Comparison of ENCODE assay signal across 39 cellular contexts in the genomic region with DNA sequence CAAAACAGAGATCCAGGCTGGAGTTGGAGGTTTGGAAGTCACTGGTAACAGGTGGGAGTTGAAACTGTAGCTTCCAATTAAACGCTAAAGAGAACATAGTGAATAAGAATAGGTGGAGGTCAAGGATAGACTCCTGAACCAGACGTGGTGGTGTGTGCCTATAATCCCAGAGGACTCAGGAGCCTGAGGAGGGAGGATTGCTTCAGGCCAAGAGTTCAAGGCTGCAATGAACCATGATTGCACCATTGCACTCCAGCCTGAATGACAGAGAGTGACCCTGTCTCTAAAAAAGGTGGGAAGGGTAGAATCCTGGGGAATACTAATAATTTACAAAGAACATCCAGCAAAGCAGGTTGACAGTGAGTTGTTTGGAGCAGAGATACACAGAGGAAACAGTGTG. TPM values are rescaled to one million over a fixed set of nuclear protein-coding genes. Genes with fewer than 3 reads are reported as not detected.
"Had no signal": no experiment of that assay in that cellular context is flagged by ENCODE, and none has a peak within 500 bp of the region (broad histone marks: within the 10 kb centered on the region; RNA-seq: fewer than 3 reads in every experiment).

No MANE protein-coding gene starts in this region.

- H3K36me3 ChIP-seq: adrenal gland, ascending aorta, brain microvascular endothelial cell, breast epithelium, cardiac muscle cell had no signal

- FAIRE-seq: astrocyte, bronchial epithelial cell had no signal

- H3K27ac Mint-ChIP-seq: activated naive CD4-positive, alpha-beta T cell treated with anti-CD3 and anti-CD28 coated beads for 36 hours; activated naive CD4-positive, alpha-beta T cell treated with anti-CD3 and anti-CD28 coated beads, Interleukin-2, amount 10 ng/mL, durations not matched to agents 7 days and 5 days; activated naive CD4-positive, alpha-beta T cell treated with anti-CD3 and anti-CD28 coated beads, Interleukin-2, amount 50 U/mL, for 24 hours; activated naive CD4-positive, alpha-beta T cell treated with anti-CD3 and anti-CD28 coated beads, Interleukin-2, amount 50 U/mL, for 72 hours; activated naive CD8-positive, alpha-beta T cell; activated naive CD8-positive, alpha-beta T cell treated with anti-CD3 and anti-CD28 coated beads for 36 hours; activated naive CD8-positive, alpha-beta T cell treated with anti-CD3 and anti-CD28 coated beads, Interleukin-2, amount 10 ng/mL, durations not matched to agents 7 days and 5 days; activated naive CD8-positive, alpha-beta T cell treated with anti-CD3 and anti-CD28 coated beads, Interleukin-2, amount 50 U/mL, for 24 hours; activated T-cell treated with anti-CD3 and anti-CD28 coated beads, Interleukin-2, amount 50 U/mL, for 24 hours; activated T-cell treated with anti-CD3 and anti-CD28 coated beads, Interleukin-2, amount 50 U/mL, for 72 hours; activated T-helper 1 cell treated with anti-CD3 and anti-CD28 coated beads, Interleukin-12 subunit alpha, Interleukin-12 subunit beta, Interleukin-2, Interleukin-4 antibody, amounts not matched to agents 30 ng/mL and 10 ng/mL and 1 ng/mL, durations not matched to agents 14 hours and 24 hours and 36 hours; activated T-helper 17 cell treated with anti-CD3 and anti-CD28 coated beads, Interleukin-2, amount 50 U/mL, for 72 hours; activated T-helper 2 cell treated with anti-CD3 and anti-CD28 coated beads, Interferon-gamma antibody, Interleukin-2, Interleukin-4, amounts not matched to agents 10 μg/mL and 5 μg/mL and 100 μg/mL, durations not matched to agents 14 hours and 24 hours and 36 hours had no signal

- H3K36me3 Mint-ChIP-seq: activated naive CD4-positive, alpha-beta T cell treated with anti-CD3 and anti-CD28 coated beads, Interleukin-2, amount 10 ng/mL, durations not matched to agents 7 days and 5 days; activated naive CD4-positive, alpha-beta T cell treated with anti-CD3 and anti-CD28 coated beads, Interleukin-2, amount 50 U/mL, for 24 hours; activated naive CD4-positive, alpha-beta T cell treated with anti-CD3 and anti-CD28 coated beads, Interleukin-2, amount 50 U/mL, for 72 hours; activated naive CD8-positive, alpha-beta T cell; activated naive CD8-positive, alpha-beta T cell treated with anti-CD3 and anti-CD28 coated beads for 36 hours; activated naive CD8-positive, alpha-beta T cell treated with anti-CD3 and anti-CD28 coated beads, Interleukin-2, amount 10 ng/mL, durations not matched to agents 7 days and 5 days had no signal

- DNase-seq: activated effector memory CD4-positive, alpha-beta T cell treated with anti-CD3 and anti-CD28 coated beads, Interleukin-2, amount 50 U/mL, for 16 hours; activated effector memory CD4-positive, alpha-beta T cell treated with Interleukin-2 at 50 U/mL for 16 hours; activated gamma-delta T cell; activated gamma-delta T cell treated with Interleukin-2 at 50 U/mL for 16 hours; activated naive CD4-positive, alpha-beta T cell; activated naive CD4-positive, alpha-beta T cell treated with anti-CD3 and anti-CD28 coated beads for 36 hours; activated naive CD4-positive, alpha-beta T cell treated with anti-CD3 and anti-CD28 coated beads, Interleukin-2, amount 10 ng/mL, durations not matched to agents 7 days and 5 days; activated naive CD4-positive, alpha-beta T cell treated with anti-CD3 and anti-CD28 coated beads, Interleukin-2, amount 50 U/mL, for 16 hours; activated naive CD4-positive, alpha-beta T cell treated with Interleukin-2 at 50 U/mL for 16 hours; activated naive CD8-positive, alpha-beta T cell treated with anti-CD3 and anti-CD28 coated beads for 36 hours; activated naive CD8-positive, alpha-beta T cell treated with anti-CD3 and anti-CD28 coated beads, Interleukin-2, amount 10 ng/mL, durations not matched to agents 7 days and 5 days; activated naive CD8-positive, alpha-beta T cell treated with anti-CD3 and anti-CD28 coated beads, Interleukin-2, amount 50 U/mL, for 24 hours; activated T-cell treated with anti-CD3 and anti-CD28 coated beads, Interleukin-2, amount 50 U/mL, for 1 hour; activated T-cell treated with anti-CD3 and anti-CD28 coated beads, Interleukin-2, amount 50 U/mL, for 24 hours; activated T-cell treated with anti-CD3 and anti-CD28 coated beads, Interleukin-2, amount 50 U/mL, for 4 hours; activated T-cell treated with anti-CD3 and anti-CD28 coated beads, Interleukin-2, amount 50 U/mL, for 48 hours; activated T-cell treated with anti-CD3 and anti-CD28 coated beads, Interleukin-2, amount 50 U/mL, for 72 hours; adrenal gland; amniotic stem cell; aorta; body of pancreas; brain microvascular endothelial cell; central memory CD4-positive, alpha-beta T cell; cerebellar nuclear complex had no signal

- H3K27ac ChIP-seq: adrenal gland, ascending aorta, body of pancreas, brain microvascular endothelial cell, cardiac muscle cell had no signal

- H3K4me1 ChIP-seq: adrenal gland, ascending aorta, body of pancreas, breast epithelium had no signal

- H3K4me1 Mint-ChIP-seq: activated naive CD4-positive, alpha-beta T cell treated with anti-CD3 and anti-CD28 coated beads, Interleukin-2, amount 10 ng/mL, durations not matched to agents 7 days and 5 days; activated naive CD4-positive, alpha-beta T cell treated with anti-CD3 and anti-CD28 coated beads, Interleukin-2, amount 50 U/mL, for 24 hours; activated naive CD8-positive, alpha-beta T cell treated with anti-CD3 and anti-CD28 coated beads for 36 hours; activated naive CD8-positive, alpha-beta T cell treated with anti-CD3 and anti-CD28 coated beads, Interleukin-2, amount 10 ng/mL, durations not matched to agents 7 days and 5 days; activated naive CD8-positive, alpha-beta T cell treated with anti-CD3 and anti-CD28 coated beads, Interleukin-2, amount 50 U/mL, for 24 hours; activated T-helper 17 cell treated with anti-CD3 and anti-CD28 coated beads, Interleukin-2, amount 50 U/mL, for 72 hours; central memory CD8-positive, alpha-beta T cell had no signal

- H3K4me3 ChIP-seq: adrenal gland, ascending aorta, body of pancreas, cardiac muscle cell had no signal

- H3K27me3 ChIP-seq: adrenal gland, ascending aorta, body of pancreas, brain microvascular endothelial cell, breast epithelium had no signal

- ATAC-seq: activated naive CD4-positive, alpha-beta T cell treated with anti-CD3 and anti-CD28 coated beads, Interleukin-2, amount 50 U/mL, for 72 hours; activated naive CD8-positive, alpha-beta T cell treated with anti-CD3 and anti-CD28 coated beads, Interleukin-2, amount 50 U/mL, for 24 hours; activated T-cell treated with anti-CD3 and anti-CD28 coated beads, Interleukin-2, amount 50 U/mL, for 4 hours; activated T-cell treated with anti-CD3 and anti-CD28 coated beads, Interleukin-2, amount 50 U/mL, for 72 hours; activated T-helper 17 cell treated with anti-CD3 and anti-CD28 coated beads, Interleukin-2, amount 50 U/mL, for 72 hours; body of pancreas had no signal

- H3K9me3 Mint-ChIP-seq: activated naive CD4-positive, alpha-beta T cell treated with anti-CD3 and anti-CD28 coated beads for 36 hours; activated naive CD4-positive, alpha-beta T cell treated with anti-CD3 and anti-CD28 coated beads, Interleukin-2, amount 50 U/mL, for 72 hours; activated naive CD8-positive, alpha-beta T cell treated with anti-CD3 and anti-CD28 coated beads for 36 hours; activated naive CD8-positive, alpha-beta T cell treated with anti-CD3 and anti-CD28 coated beads, Interleukin-2, amount 10 ng/mL, durations not matched to agents 7 days and 5 days; activated naive CD8-positive, alpha-beta T cell treated with anti-CD3 and anti-CD28 coated beads, Interleukin-2, amount 50 U/mL, for 24 hours; activated T-cell treated with anti-CD3 and anti-CD28 coated beads, Interleukin-2, amount 50 U/mL, for 24 hours; activated T-helper 1 cell treated with anti-CD3 and anti-CD28 coated beads, Interleukin-12 subunit alpha, Interleukin-12 subunit beta, Interleukin-2, Interleukin-4 antibody, amounts not matched to agents 30 ng/mL and 10 ng/mL and 1 ng/mL, durations not matched to agents 14 hours and 24 hours and 36 hours; activated T-helper 2 cell treated with anti-CD3 and anti-CD28 coated beads, Interferon-gamma antibody, Interleukin-2, Interleukin-4, amounts not matched to agents 10 μg/mL and 5 μg/mL and 100 μg/mL, durations not matched to agents 14 hours and 24 hours and 36 hours had no signal

- H3K9me3 ChIP-seq: adrenal gland, ascending aorta, body of pancreas, breast epithelium had no signal

- H3K4me3 Mint-ChIP-seq: activated naive CD4-positive, alpha-beta T cell treated with anti-CD3 and anti-CD28 coated beads for 36 hours; activated naive CD4-positive, alpha-beta T cell treated with anti-CD3 and anti-CD28 coated beads, Interleukin-2, amount 10 ng/mL, durations not matched to agents 7 days and 5 days; activated naive CD4-positive, alpha-beta T cell treated with anti-CD3 and anti-CD28 coated beads, Interleukin-2, amount 50 U/mL, for 24 hours; activated naive CD8-positive, alpha-beta T cell; activated naive CD8-positive, alpha-beta T cell treated with anti-CD3 and anti-CD28 coated beads for 36 hours; activated naive CD8-positive, alpha-beta T cell treated with anti-CD3 and anti-CD28 coated beads, Interleukin-2, amount 10 ng/mL, durations not matched to agents 7 days and 5 days; activated naive CD8-positive, alpha-beta T cell treated with anti-CD3 and anti-CD28 coated beads, Interleukin-2, amount 50 U/mL, for 24 hours; activated T-cell treated with anti-CD3 and anti-CD28 coated beads, Interleukin-2, amount 50 U/mL, for 24 hours; activated T-cell treated with anti-CD3 and anti-CD28 coated beads, Interleukin-2, amount 50 U/mL, for 4 hours; activated T-cell treated with anti-CD3 and anti-CD28 coated beads, Interleukin-2, amount 50 U/mL, for 72 hours; activated T-helper 1 cell treated with anti-CD3 and anti-CD28 coated beads, Interleukin-12 subunit alpha, Interleukin-12 subunit beta, Interleukin-2, Interleukin-4 antibody, amounts not matched to agents 30 ng/mL and 10 ng/mL and 1 ng/mL, durations not matched to agents 14 hours and 24 hours and 36 hours; activated T-helper 17 cell treated with anti-CD3 and anti-CD28 coated beads, Interleukin-2, amount 50 U/mL, for 72 hours; brain; central memory CD8-positive, alpha-beta T cell had no signal

- H3K27me3 Mint-ChIP-seq: activated naive CD4-positive, alpha-beta T cell treated with anti-CD3 and anti-CD28 coated beads, Interleukin-2, amount 10 ng/mL, durations not matched to agents 7 days and 5 days; activated naive CD8-positive, alpha-beta T cell treated with anti-CD3 and anti-CD28 coated beads, Interleukin-2, amount 10 ng/mL, durations not matched to agents 7 days and 5 days; activated naive CD8-positive, alpha-beta T cell treated with anti-CD3 and anti-CD28 coated beads, Interleukin-2, amount 50 U/mL, for 24 hours; activated T-cell treated with anti-CD3 and anti-CD28 coated beads, Interleukin-2, amount 50 U/mL, for 24 hours; brain had no signal

RNA-seq across cellular contexts. Expression of gene NRSN1, which starts 13.6 kb away (rescaled TPM):
- total RNA-seq: activated naive CD4-positive, alpha-beta T cell treated with anti-CD3 and anti-CD28 coated beads for 36 hours; activated naive CD4-positive, alpha-beta T cell treated with anti-CD3 and anti-CD28 coated beads, Interleukin-2, amount 50 U/mL, for 72 hours; activated naive CD8-positive, alpha-beta T cell treated with anti-CD3 and anti-CD28 coated beads for 36 hours; activated naive CD8-positive, alpha-beta T cell treated with anti-CD3 and anti-CD28 coated beads, Interleukin-2, amount 10 ng/mL, durations not matched to agents 7 days and 5 days; activated T-cell treated with anti-CD3 and anti-CD28 coated beads, Interleukin-2, amount 50 U/mL, for 4 hours; activated T-cell treated with anti-CD3 and anti-CD28 coated beads, Interleukin-2, amount 50 U/mL, for 72 hours; activated T-helper 1 cell treated with anti-CD3 and anti-CD28 coated beads, Interleukin-12 subunit alpha, Interleukin-12 subunit beta, Interleukin-2, Interleukin-4 antibody, amounts not matched to agents 30 ng/mL and 10 ng/mL and 1 ng/mL, durations not matched to agents 14 hours and 24 hours and 36 hours; activated T-helper 17 cell treated with anti-CD3 and anti-CD28 coated beads, Interleukin-2, amount 50 U/mL, for 72 hours; activated T-helper 2 cell treated with anti-CD3 and anti-CD28 coated beads, Interferon-gamma antibody, Interleukin-2, Interleukin-4, amounts not matched to agents 10 μg/mL and 5 μg/mL and 100 μg/mL, durations not matched to agents 14 hours and 24 hours and 36 hours; aorta; ascending aorta; astrocyte; body of pancreas; breast epithelium; bronchial epithelial cell; cardiac muscle cell; cardiac septum; chondrocyte had no signal
- polyA plus RNA-seq: aorta, cardiac muscle cell had no signal
